In the genomic region with DNA sequence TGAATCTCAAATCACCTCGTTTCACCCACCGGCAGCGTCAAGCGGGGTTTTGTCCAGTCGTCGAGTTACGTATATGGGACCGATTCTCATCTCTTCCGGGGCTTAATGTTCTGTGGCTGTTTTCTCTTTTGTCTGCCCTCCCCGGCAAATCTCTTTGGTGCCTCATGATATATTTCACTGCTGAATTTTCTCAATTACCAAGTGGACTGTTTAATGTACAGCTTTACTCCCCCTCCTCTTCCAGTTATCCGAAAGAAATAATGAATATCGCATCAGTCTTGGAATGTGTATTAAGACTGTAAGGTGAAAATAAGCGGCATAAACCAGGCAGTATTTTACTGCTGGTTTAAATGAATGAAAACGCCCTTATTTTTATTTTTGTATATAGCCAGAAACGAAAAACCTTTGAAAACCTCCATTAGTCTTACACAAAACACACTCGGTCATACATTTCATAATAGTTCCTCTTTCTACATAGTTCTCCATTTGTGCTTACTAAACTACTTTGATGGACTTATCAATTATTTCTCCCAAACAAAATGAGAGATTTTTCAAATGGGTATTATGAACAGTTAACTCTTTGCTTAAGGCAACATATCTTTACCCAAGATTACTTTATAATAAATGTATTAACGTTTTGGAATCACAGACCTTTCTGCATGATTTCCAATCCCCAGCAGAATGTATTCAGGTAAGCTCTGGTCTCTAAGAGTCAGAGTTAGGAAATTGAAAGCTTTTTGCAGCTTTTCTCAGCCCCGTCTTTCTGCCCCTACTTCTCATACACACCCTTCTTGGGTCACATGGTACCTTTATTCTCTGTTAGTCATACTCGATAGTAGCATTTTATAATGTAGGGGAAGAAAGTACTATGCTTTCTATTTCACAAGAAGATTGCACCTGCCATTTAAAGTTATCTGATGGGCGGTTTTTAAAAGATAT, we compare ENCODE assay signal across 8 cellular contexts. TPM values are rescaled to one million over a fixed set of nuclear protein-coding genes. Genes with fewer than 3 reads are reported as not detected.
DNase-seq lines count a peak whose midpoint lies in the region; ATAC-seq and TF ChIP-seq lines count a peak whose summit lies in the region.

No MANE protein-coding gene starts in this region.

- peak overlapping the region; percentile 71 to 88 (median 77) for H3K4me3 ChIP-seq in BLaER1 treated with 17β-estradiol and CSF1 and Interleukin-3, amounts not matched to agents 10 nM and 100 nM
- peak overlapping the region; percentile 82 to 83 for H3K4me3 ChIP-seq in duodenal mucosa (ENCODE audit: low read depth in 1 of 2, low read length in 2 of 2)

- DNase-seq in RWPE1 (ENCODE audit: low spot score): peak; percentile 26
- DNase-seq in naive B cell: peak; percentile 27
- DNase-seq in hippocampal formation (lab: John Stamatoyannopoulos, UW): no peak

- H3K9me3 ChIP-seq in BLaER1 treated with 17β-estradiol and CSF1 and Interleukin-3, amounts not matched to agents 10 nM and 100 nM (replicated peaks in 1 of 11): peaks cover 0 to 25% (median 14%) of the 10 kb centered on the region in 11 experiments; a peak in 18 of 22 replicates
- H3K9me3 ChIP-seq in duodenal mucosa (ENCODE audit: control insufficient read depth in 1 of 2, low read length in 2 of 2): no peaks in the 10 kb centered on the region

- peaks cover 0 to 16% (median 9%) of the 10 kb centered on the region in 11 experiments; a peak in 14 of 22 replicates for H3K36me3 ChIP-seq in BLaER1 treated with 17β-estradiol and CSF1 and Interleukin-3, amounts not matched to agents 10 nM and 100 nM
- no peaks in the 10 kb centered on the region for H3K36me3 ChIP-seq in duodenal mucosa (ENCODE audit: control insufficient read depth in 1 of 2, insufficient read depth in 2 of 2, low read length in 2 of 2)

- peak; percentile 36 for ATAC-seq in GM21526 (IDR thresholded peaks at IDR 0.05; ENCODE audit: low FRiP score, unreplicated experiment)
- peak; percentile 10 to 15 for ATAC-seq in naive B cell (ENCODE audit: low read depth in 2 of 2)
- ATAC-seq in HG02981 (IDR thresholded peaks at IDR 0.05; ENCODE audit: unreplicated experiment): no peak
- no peak for ATAC-seq in HG03469 (IDR thresholded peaks at IDR 0.05; ENCODE audit: unreplicated experiment)

- H3K27ac Mint-ChIP-seq in naive B cell: peak overlapping the region; percentile 94 to 98 (median 97)

- no peak for TF ChIP-seq CTCF in RWPE1 (conservative IDR thresholded peaks at IDR 0.05; ENCODE audit: low read depth)

- no peaks in the 10 kb centered on the region for H3K27me3 ChIP-seq in BLaER1 treated with 17β-estradiol and CSF1 and Interleukin-3, amounts not matched to agents 10 nM and 100 nM
- no peaks in the 10 kb centered on the region for H3K27me3 ChIP-seq in duodenal mucosa (ENCODE audit: control insufficient read depth in 1 of 2, insufficient read depth in 2 of 2, low read length in 2 of 2)

- peaks cover 34 to 54% (median 47%) of the 10 kb centered on the region in 10 experiments for H3K4me1 ChIP-seq in BLaER1 treated with 17β-estradiol and CSF1 and Interleukin-3, amounts not matched to agents 10 nM and 100 nM
- H3K4me1 ChIP-seq in duodenal mucosa (ENCODE audit: control insufficient read depth in 1 of 2, insufficient read depth in 2 of 2, low read length in 2 of 2): peaks cover 0 to 3% of the 10 kb centered on the region in 2 donors

- H3K4me2 ChIP-seq in BLaER1 treated with 17β-estradiol and CSF1 and Interleukin-3, amounts not matched to agents 10 nM and 100 nM: peak overlapping the region; percentile 41 to 90 (median 74)

- POLR2A ChIA-PET in RWPE1 (lab: Yijun Ruan, JAX; ENCODE audit: low non-redundant PET): no interaction called here

- peaks cover 9 to 33% (median 21%) of the 10 kb centered on the region in 3 donors for H3K4me1 Mint-ChIP-seq in naive B cell

- H3K9me3 Mint-ChIP-seq in naive B cell: peaks cover 0 to 2% (median 0%) of the 10 kb centered on the region in 7 donors

- H3K27me3 Mint-ChIP-seq in naive B cell: no peaks in the 10 kb centered on the region

- peak overlapping the region; percentile 87 to 94 (median 93) for H3K9ac ChIP-seq in BLaER1 treated with 17β-estradiol and CSF1 and Interleukin-3, amounts not matched to agents 10 nM and 100 nM
- peak overlapping the region; percentile 87 to 93 for H3K9ac ChIP-seq in duodenal mucosa (ENCODE audit: low read depth in 1 of 2, low read length in 2 of 2)

- H4K20me1 ChIP-seq in BLaER1 treated with 17β-estradiol and CSF1 and Interleukin-3, amounts not matched to agents 10 nM and 100 nM: peaks cover 20 to 47% (median 33%) of the 10 kb centered on the region in 11 experiments; a peak in 19 of 22 replicates

- peak overlapping the region; percentile 88 to 96 (median 92) for H3K27ac ChIP-seq in BLaER1 treated with 17β-estradiol and CSF1 and Interleukin-3, amounts not matched to agents 10 nM and 100 nM
- H3K27ac ChIP-seq in RWPE1: peak overlapping the region; percentile 89
- peak overlapping the region; percentile 85 for H3K27ac ChIP-seq in duodenal mucosa (ENCODE audit: low read depth, low read length)

- peaks cover 3 to 8% of the 10 kb centered on the region in 2 donors for H3K36me3 Mint-ChIP-seq in naive B cell

- H3K4me3 Mint-ChIP-seq in naive B cell: peak overlapping the region; percentile 91 to 100 (median 98)

- CTCF ChIA-PET in RWPE1 (lab: Yijun Ruan, JAX): no interaction called here

RNA-seq across cellular contexts. Expression of gene RP2, which starts 1.0 kb away (rescaled TPM):
- 10 to 100 TPM; 12.0 to 18.9 (median 16.9) TPM for polyA plus RNA-seq in naive B cell (ENCODE audit: low read depth in 6 of 6)

Comparison
In these comparisons a context has a peak if more than half of its experiments do, and no peak if none do; other contexts are left out.
1. ATAC-seq: peak in GM21526 (single experiment) and naive B cell (2 of 2); none in HG02981 (single experiment) and HG03469 (single experiment).
2. DNase-seq: peak in RWPE1 (single experiment) and naive B cell (single experiment); none in hippocampal formation (0 of 2).
3. Peak in every context shown above with its lines, with median percentiles within 50 percentile points of each other: H3K27ac ChIP-seq.